8 cellular contexts compared by ENCODE assay signal in genomic region chr17:45248132-45248936, GRCh38. TPM values are rescaled to one million over a fixed set of nuclear protein-coding genes. Genes with fewer than 3 reads are reported as not detected.
DNase-seq lines count a peak whose midpoint lies in the region; ATAC-seq, FAIRE-seq and TF ChIP-seq lines count a peak whose summit lies in the region.

No MANE protein-coding gene starts in this region.

- CTCF ChIA-PET in AG04450 (lab: Charles Lee): interaction anchor here (0.6 to 5.4 kb wide), 5 partner anchors 12 to 113 kb away, joined by 3 to 22 read pairs (median 4); partner anchors contain the start of gene ACBD4

- H3K9ac ChIP-seq in SK-N-MC (ENCODE audit: insufficient read length): peak overlapping the region; percentile 69

- ATAC-seq in HG03442 (IDR thresholded peaks at IDR 0.05; ENCODE audit: unreplicated experiment): peak; percentile 45

- H3K27me3 ChIP-seq in AG04450 (ENCODE audit: control insufficient read depth, insufficient read depth, low read length): no peaks in the 10 kb centered on the region

- DNase-seq in AG04450 (ENCODE audit: low read depth, low spot score) (no peak), GM19239 (ENCODE audit: insufficient read length, low spot score) (peak; percentile 93), SK-N-MC (ENCODE audit: low read depth, low spot score) (no peak), islet precursor cell (peak; percentile 85), CD14-positive monocyte (ENCODE audit: low spot score) (no peak)
- DNase-seq in stimulated activated CD4-positive, alpha-beta T cell treated with anti-CD3 and anti-CD28 coated beads, Interleukin-4, amount 100 ng/mL, for 4 hours: peak; percentile 71 to 90

- H3K36me3 Mint-ChIP-seq in CD14-positive monocyte: peaks cover 50 to 64% of the 10 kb centered on the region in 2 donors

- FAIRE-seq in GM19239 (lab: Jason Lieb, UNC): no peak

- intact Hi-C loops in CD14-positive monocyte (cut with micrococcal nuclease): no loop called here

- H3K27ac Mint-ChIP-seq in CD14-positive monocyte: peak overlapping the region in 2 of 7 donors; percentile 40 to 60

- H3K4me1 Mint-ChIP-seq in CD14-positive monocyte: peaks cover 39% of the 10 kb centered on the region

- H3K27ac ChIP-seq in AG04450 (ENCODE audit: low read depth, low read length) (no peak overlapping the region), SK-N-MC (no peak overlapping the region), angular gyrus (ENCODE audit: low read depth, low read length) (peak overlapping the region; percentile 18)

- no peak overlapping the region for H3K4me3 Mint-ChIP-seq in CD14-positive monocyte

- no peaks in the 10 kb centered on the region for H3K36me3 ChIP-seq in SK-N-MC (ENCODE audit: insufficient read depth, low read length)

- H3K9me3 Mint-ChIP-seq in CD14-positive monocyte: peaks cover 0 to 3% (median 0%) of the 10 kb centered on the region in 7 donors

- peaks cover 0 to 4% (median 0%) of the 10 kb centered on the region in 3 donors for H3K27me3 Mint-ChIP-seq in CD14-positive monocyte (ENCODE audit: low read depth in 3 of 3)

- TF ChIP-seq CTCF in AG04450 (IDR thresholded peaks at IDR 0.05; ENCODE audit: low read depth, low read length) (no peak), CD14-positive monocyte (IDR thresholded peaks at IDR 0.05) (no peak)

- H3K4me3 ChIP-seq in AG04450 (ENCODE audit: low read depth, low read length) (peak overlapping the region; percentile 67), SK-N-MC (peak overlapping the region; percentile 92)

- H3K9me3 ChIP-seq in AG04450 (ENCODE audit: control insufficient read depth, insufficient read depth, low read length): peaks cover 2% of the 10 kb centered on the region; the same call in 1 of the 2 replicates
- no peaks in the 10 kb centered on the region for H3K9me3 ChIP-seq in SK-N-MC (ENCODE audit: low read depth, low read length)

- POLR2A ChIA-PET in AG04450 (lab: Yijun Ruan, JAX): interaction anchor here (1.0 kb wide), 1 partner anchor 121 kb away, joined by 3 read pairs; no protein-coding TSS in a partner anchor

RNA-seq across cellular contexts. Expression of gene SPATA32, which starts 13.6 kb away (rescaled TPM):
- polyA plus RNA-seq in AG04450 (2011; rRNA removed) (not detected in 2 replicates), CD14-positive monocyte (not detected)
- polyA minus RNA-seq in AG04450 (2011; rRNA and poly(A)+ RNA removed): 0.13 TPM in 1 of 2 replicates, not detected in the other

RNA-seq across cellular contexts. Expression of gene FMNL1, which starts 26.6 kb away (rescaled TPM):
- polyA plus RNA-seq in AG04450 (2011; rRNA removed) (1.1 and 1.8 TPM in 2 replicates), CD14-positive monocyte (10 to 100 TPM; 23.8 to 24.8 TPM)
- polyA minus RNA-seq in AG04450 (2011; rRNA and poly(A)+ RNA removed): 2.6 and 3.2 TPM in 2 replicates

Comparison
In these comparisons a context has a peak if more than half of its experiments do, and no peak if none do; other contexts are left out.
1. DNase-seq: peak in GM19239 (single experiment), islet precursor cell (single experiment) and stimulated activated CD4-positive, alpha-beta T cell treated with anti-CD3 and anti-CD28 coated beads, Interleukin-4, amount 100 ng/mL, for 4 hours (2 of 2); none in AG04450 (single experiment), SK-N-MC (single experiment) and CD14-positive monocyte (single experiment).